Comparison of ENCODE assay signal across 8 cellular contexts in genomic region chr1:9234223-9235122, GRCh38. TPM values are rescaled to one million over a fixed set of nuclear protein-coding genes. Genes with fewer than 3 reads are reported as not detected.
DNase-seq lines count a peak whose midpoint lies in the region; ATAC-seq and TF ChIP-seq lines count a peak whose summit lies in the region.

TSS of gene H6PD (plus strand) at chr1:9234774. CDS start at chr1:9244935, 10,161 bp downstream.

- H3K36me3 Mint-ChIP-seq in CD4-positive, CD25-positive, alpha-beta regulatory T cell = peaks cover 6% of the 10 kb centered on the region

- H3K27ac ChIP-seq in CD4-positive, CD25-positive, alpha-beta regulatory T cell (ENCODE audit: insufficient read depth, low read length, poor library complexity, severe bottlenecking) = peak within 1 kb of the TSS; percentile 72
- H3K27ac ChIP-seq in OCI-LY1 (ENCODE audit: low read depth, low read length, poor library complexity, severe bottlenecking) = no peak within 1 kb of the TSS
- peak within 1 kb of the TSS; percentile 80 for H3K27ac ChIP-seq in epithelial cell of prostate
- peak within 1 kb of the TSS; percentile 95 for H3K27ac ChIP-seq in mucosa of rectum (ENCODE audit: low read depth in 2 of 2, low read length in 2 of 2)

- no peaks in the 10 kb centered on the region for H3K9me2 ChIP-seq in OCI-LY1 (ENCODE audit: low read depth, low read length)

- H3F3A ChIP-seq in OCI-LY1 (ENCODE audit: insufficient read depth, low read length) = no peaks in the 10 kb centered on the region

- no peaks in the 10 kb centered on the region for H3K9me3 Mint-ChIP-seq in CD4-positive, CD25-positive, alpha-beta regulatory T cell

- H3K9ac ChIP-seq in OCI-LY1 (ENCODE audit: low read length) = peak within 1 kb of the TSS; percentile 76
- peak within 1 kb of the TSS; percentile 94 to 96 for H3K9ac ChIP-seq in mucosa of rectum (ENCODE audit: low read depth in 1 of 2, low read length in 2 of 2)

- H2AFZ ChIP-seq in OCI-LY1 (ENCODE audit: low read length) = peak within 1 kb of the TSS; percentile 85

- peak; percentile 72 to 84 (median 74) for DNase-seq in CD4-positive, CD25-positive, alpha-beta regulatory T cell
- DNase-seq in activated T-cell treated with anti-CD3 and anti-CD28 coated beads for 24 hours (ENCODE audit: low read depth) = peak; percentile 52
- DNase-seq in epithelial cell of prostate (ENCODE audit: low read depth, low spot score) = no peak
- DNase-seq in stimulated activated CD8-positive, alpha-beta memory T cell treated with anti-CD3 and anti-CD28 coated beads, Interleukin-4, amount 100 ng/mL, for 48 hours = peak; percentile 79

- no peaks in the 10 kb centered on the region for H3K79me2 ChIP-seq in OCI-LY1 (ENCODE audit: insufficient read depth, low read length)

- peak within 1 kb of the TSS; percentile 90 to 97 (median 96) for H3K4me3 Mint-ChIP-seq in CD4-positive, CD25-positive, alpha-beta regulatory T cell

- peak; percentile 80 for ATAC-seq in CD4-positive, CD25-positive, alpha-beta regulatory T cell (ENCODE audit: low read depth in 2 of 2)
- ATAC-seq in GM19043 (IDR thresholded peaks at IDR 0.05; ENCODE audit: low read depth, unreplicated experiment) (peak; percentile 73), HG03354 (IDR thresholded peaks at IDR 0.05; ENCODE audit: poor library complexity, severe bottlenecking, unreplicated experiment) (peak; percentile 71)

- H4K20me1 ChIP-seq in OCI-LY1 (ENCODE audit: insufficient read depth, low read length) = no peaks in the 10 kb centered on the region

- H3K27me3 Mint-ChIP-seq in CD4-positive, CD25-positive, alpha-beta regulatory T cell = no peaks in the 10 kb centered on the region

- peak; percentile 63 for TF ChIP-seq CTCF in OCI-LY1 (IDR thresholded peaks at IDR 0.05; ENCODE audit: low read length)

- no peaks in the 10 kb centered on the region for H3K27me3 ChIP-seq in CD4-positive, CD25-positive, alpha-beta regulatory T cell (ENCODE audit: control insufficient read depth, insufficient read depth, low read length)
- H3K27me3 ChIP-seq in OCI-LY1 (ENCODE audit: insufficient read depth, low read length) = peaks cover 5% of the 10 kb centered on the region; the same call in 1 of the 2 replicates
- H3K27me3 ChIP-seq in mucosa of rectum (ENCODE audit: control insufficient read depth in 2 of 2, insufficient read depth in 2 of 2, low read length in 2 of 2) = no peaks in the 10 kb centered on the region

- H3K9me3 ChIP-seq in CD4-positive, CD25-positive, alpha-beta regulatory T cell (ENCODE audit: control insufficient read depth in 2 of 2, low read length in 2 of 2) = no peaks in the 10 kb centered on the region
- H3K9me3 ChIP-seq in OCI-LY1 (ENCODE audit: low read length) (no peaks in the 10 kb centered on the region), mucosa of rectum (ENCODE audit: control insufficient read depth in 2 of 2, low read length in 2 of 2) (no peaks in the 10 kb centered on the region)

- peaks cover 26% of the 10 kb centered on the region for H3K4me1 ChIP-seq in CD4-positive, CD25-positive, alpha-beta regulatory T cell (ENCODE audit: control insufficient read depth, insufficient read depth, low read length, poor library complexity, severe bottlenecking)
- H3K4me1 ChIP-seq in OCI-LY1 (ENCODE audit: insufficient read depth, low read length, severe bottlenecking) = peaks cover 12% of the 10 kb centered on the region
- H3K4me1 ChIP-seq in mucosa of rectum (ENCODE audit: control insufficient read depth in 2 of 2, insufficient read depth in 2 of 2, low read length in 2 of 2) = peaks cover 18 to 25% of the 10 kb centered on the region in 2 donors

- H3K36me3 ChIP-seq in CD4-positive, CD25-positive, alpha-beta regulatory T cell (ENCODE audit: control insufficient read depth, insufficient read depth, low read length) = no peaks in the 10 kb centered on the region
- H3K36me3 ChIP-seq in OCI-LY1 (ENCODE audit: insufficient read depth, low read length) (no peaks in the 10 kb centered on the region; the same call in 1 of the 2 replicates), mucosa of rectum (ENCODE audit: control insufficient read depth in 2 of 2, insufficient read depth in 2 of 2, low read length in 2 of 2) (no peaks in the 10 kb centered on the region)

- peak within 1 kb of the TSS; percentile 86 for H3K4me2 ChIP-seq in OCI-LY1 (ENCODE audit: low read length)

- H3K4me1 Mint-ChIP-seq in CD4-positive, CD25-positive, alpha-beta regulatory T cell = peaks cover 20 to 42% (median 23%) of the 10 kb centered on the region in 4 donors

- H3K27ac Mint-ChIP-seq in CD4-positive, CD25-positive, alpha-beta regulatory T cell = peak within 1 kb of the TSS; percentile 93 to 98 (median 97)

- H3K4me3 ChIP-seq in CD4-positive, CD25-positive, alpha-beta regulatory T cell (ENCODE audit: low read depth, low read length) = peak within 1 kb of the TSS; percentile 82
- H3K4me3 ChIP-seq in OCI-LY1 (ENCODE audit: low read depth, low read length, poor library complexity, severe bottlenecking) = peak within 1 kb of the TSS; percentile 68
- peak within 1 kb of the TSS; percentile 85 to 88 for H3K4me3 ChIP-seq in mucosa of rectum (ENCODE audit: low read length in 2 of 2)

RNA-seq across cellular contexts. Expression of gene H6PD, which starts in this region (rescaled TPM):
- 19.4 TPM for total RNA-seq in CD4-positive, CD25-positive, alpha-beta regulatory T cell
- polyA plus RNA-seq in CD4-positive, CD25-positive, alpha-beta regulatory T cell = 1 to 10 TPM; 7.8 to 10.0 (median 8.8) TPM
